ENCODE assay signal across 8 cellular contexts in genomic region chr10:52729259-52730104, GRCh38. TPM values are rescaled to one million over a fixed set of nuclear protein-coding genes. Genes with fewer than 3 reads are reported as not detected.
DNase-seq lines count a peak whose midpoint lies in the region; ATAC-seq lines count a peak whose summit lies in the region.

No MANE protein-coding gene starts in this region.

- DNase-seq in G401 (ENCODE audit: low spot score) (peak; percentile 36), RPMI7951 (ENCODE audit: low read depth) (peak; percentile 31), fibroblast of the conjunctiva (ENCODE audit: low read depth) (peak; percentile 5), NCI-H1436 treated with DMSO at 0.1 percent for 48 hours (lab: John Stamatoyannopoulos, UW) (no peak), COLO668 (lab: John Stamatoyannopoulos, UW; ENCODE audit: unreplicated experiment) (no peak)

- H3K36me3 ChIP-seq in skeletal muscle satellite cell (ENCODE audit: insufficient read depth, low read length) = no peaks in the 10 kb centered on the region

- no peaks in the 10 kb centered on the region for H3K4me1 ChIP-seq in skeletal muscle satellite cell (ENCODE audit: control insufficient read depth, insufficient read depth, low read length)

- ATAC-seq in HG02885 (IDR thresholded peaks at IDR 0.05; ENCODE audit: poor library complexity, unreplicated experiment) = peak; percentile 71
- no peak for ATAC-seq in HG02642 (IDR thresholded peaks at IDR 0.05; ENCODE audit: poor library complexity, unreplicated experiment)

- no peak overlapping the region for H3K9ac ChIP-seq in skeletal muscle satellite cell (ENCODE audit: low read depth, low read length)

- H3K4me2 ChIP-seq in skeletal muscle satellite cell (ENCODE audit: low read length) = peak overlapping the region; percentile 19

- H3K4me3 ChIP-seq in skeletal muscle satellite cell (ENCODE audit: low read length) = no peak overlapping the region

- H3K27me3 ChIP-seq in skeletal muscle satellite cell (ENCODE audit: control insufficient read depth, insufficient read depth, low read length) = no peaks in the 10 kb centered on the region

- no peaks in the 10 kb centered on the region for H3K9me3 ChIP-seq in skeletal muscle satellite cell (replicated peaks; ENCODE audit: low read length)

- in situ Hi-C loops in G401 (cut with HindIII; ENCODE audit: low sequenced_read_pairs) = no loop called here

RNA-seq across cellular contexts. Expression of gene MBL2, which starts 43.1 kb away (rescaled TPM):
- total RNA-seq in G401 (2014; rRNA removed; shearing (Covaris generic)) = 0.17 and 0.43 TPM in 2 replicates
- total RNA-seq in RPMI7951 (2014; rRNA removed; shearing (Covaris generic)) = not detected in 2 replicates
- total RNA-seq in skeletal muscle satellite cell (2012; rRNA removed) = not detected in 2 replicates

Comparison
In these comparisons a context has a peak if more than half of its experiments do, and no peak if none do; other contexts are left out.
1. DNase-seq: peak in G401 (single experiment), RPMI7951 (single experiment) and fibroblast of the conjunctiva (single experiment); none in NCI-H1436 treated with DMSO at 0.1 percent for 48 hours (single experiment) and COLO668 (single experiment).